Comparison of ENCODE assay signal across 1 cellular context in genomic region chr19:45587873-45588272, GRCh38.
TF ChIP-seq lines count a peak whose summit lies in the region.

No MANE protein-coding gene starts in this region.

TF ChIP-seq in GM23338, 12 proteins besides CTCF, POLR2A, EP300 and RAD21 (continued from another document):
- TF ChIP-seq ETS1 (IDR thresholded peaks at IDR 0.05) (no peak), JUNB (IDR thresholded peaks at IDR 0.05; ENCODE audit: unreplicated experiment) (no peak), CREB1 (CRISPR knock-in tag; IDR thresholded peaks at IDR 0.05; ENCODE audit: low read depth) (no peak), NANOG (IDR thresholded peaks at IDR 0.05; ENCODE audit: borderline replicate concordance) (no peak)
